In genomic region chr1:46223472-46223943, GRCh38 we compare ENCODE assay signal across 8 cellular contexts. TPM values are rescaled to one million over a fixed set of nuclear protein-coding genes. Genes with fewer than 3 reads are reported as not detected.
DNase-seq lines count a peak whose midpoint lies in the region; ATAC-seq and TF ChIP-seq lines count a peak whose summit lies in the region.

No MANE protein-coding gene starts in this region.

- TF ChIP-seq CTCF in VCaP (conservative IDR thresholded peaks at IDR 0.05) (peak; percentile 96), cardiac fibroblast (IDR thresholded peaks at IDR 0.05; ENCODE audit: low read depth, low read length) (peak; percentile 88), kidney epithelial cell (IDR thresholded peaks at IDR 0.05; ENCODE audit: insufficient read depth, low read length, poor library complexity, severe bottlenecking) (peak; percentile 94)

- no peaks in the 10 kb centered on the region for H3K27me3 ChIP-seq in kidney epithelial cell (ENCODE audit: control insufficient read depth, insufficient read depth, low read length)

- H3K27ac ChIP-seq in VCaP: peak overlapping the region; percentile 31

- DNase-seq in GM04504 (ENCODE audit: low read depth) (peak; percentile 58), NCI-H2171 (lab: John Stamatoyannopoulos, UW) (peak; percentile 66), cardiac fibroblast (ENCODE audit: low read depth in 2 of 2) (peak; percentile 93 to 94), kidney epithelial cell (ENCODE audit: low read depth) (peak; percentile 77), cortex of kidney (lab: John Stamatoyannopoulos, UW) (no peak)
- DNase-seq in stimulated activated CD4-positive, alpha-beta T cell treated with anti-CD3 and anti-CD28 coated beads, Interleukin-1b, Interleukin-23, amount 100 ng/mL, for 48 hours: peak; percentile 66

- peak; percentile 77 for ATAC-seq in HG02938 (IDR thresholded peaks at IDR 0.05; ENCODE audit: unreplicated experiment)

- H3K4me3 ChIP-seq in cardiac fibroblast (replicated peaks in 1 of 2; ENCODE audit: low read depth in 2 of 2, low read length in 2 of 2) (no peak overlapping the region), kidney epithelial cell (ENCODE audit: low read depth, low read length) (no peak overlapping the region)

- H3K36me3 ChIP-seq in kidney epithelial cell (ENCODE audit: control insufficient read depth, insufficient read depth, low read length): no peaks in the 10 kb centered on the region

RNA-seq across cellular contexts. Expression of gene LURAP1, which starts 20.4 kb away (rescaled TPM):
- 1.6 and 1.7 TPM in 2 replicates for total RNA-seq in kidney epithelial cell

RNA-seq across cellular contexts. Expression of gene RAD54L, which starts 24.1 kb away (rescaled TPM):
- total RNA-seq in kidney epithelial cell: 2.9 and 6.1 TPM in 2 replicates

RNA-seq across cellular contexts. Expression of gene POMGNT1, which starts 25.3 kb away (rescaled TPM):
- 96.9 and 103 TPM in 2 replicates for total RNA-seq in kidney epithelial cell

RNA-seq across cellular contexts. Expression of gene P3R3URF, which starts 47.2 kb away (rescaled TPM):
- not detected in 2 replicates for total RNA-seq in kidney epithelial cell

RNA-seq across cellular contexts. Expression of gene TSPAN1, which starts 48.6 kb away (rescaled TPM):
- 52.7 and 68.5 TPM in 2 replicates for total RNA-seq in kidney epithelial cell
